Comparison of ENCODE assay signal across 25 cellular contexts in genomic region chr12:89702503-89702902, GRCh38.
"Had no signal": no experiment of that assay in that cellular context is flagged by ENCODE, and none has a peak within 500 bp of the region (broad histone marks: within the 10 kb centered on the region; RNA-seq: fewer than 3 reads in every experiment).

No MANE protein-coding gene starts in this region.

- ATAC-seq: activated CD4-positive, alpha-beta T cell treated with anti-CD3 and anti-CD28 coated beads for 36 hours; activated CD8-positive, alpha-beta memory T cell treated with anti-CD3 and anti-CD28 coated beads, Interleukin-2, amount 10 ng/mL, durations not matched to agents 7 days and 5 days; activated T-helper 17 cell treated with anti-CD3 and anti-CD28 coated beads, Interleukin-2, amount 50 U/mL, for 72 hours; left lobe of liver; psoas muscle; right cardiac atrium; WTC11 had no signal

- FAIRE-seq: small intestine had no signal

- H3K36me3 ChIP-seq: cardiac muscle cell, esophagus squamous epithelium, tibial nerve, uterus had no signal

- H3K36me3 Mint-ChIP-seq: WTC11 had no signal

- H3K27me3 Mint-ChIP-seq: activated CD4-positive, alpha-beta memory T cell treated with anti-CD3 and anti-CD28 coated beads, Interleukin-2, amount 10 ng/mL, durations not matched to agents 7 days and 5 days; activated CD4-positive, alpha-beta T cell treated with anti-CD3 and anti-CD28 coated beads for 36 hours; activated CD8-positive, alpha-beta memory T cell treated with anti-CD3 and anti-CD28 coated beads, Interleukin-2, amount 10 ng/mL, durations not matched to agents 7 days and 5 days; activated naive CD8-positive, alpha-beta T cell treated with anti-CD3 and anti-CD28 coated beads, Interleukin-2, amount 10 ng/mL, durations not matched to agents 7 days and 5 days; activated T-helper 17 cell treated with anti-CD3 and anti-CD28 coated beads, Interleukin-2, amount 50 U/mL, for 72 hours; stimulated activated naive CD8-positive, alpha-beta T cell treated with anti-CD3 and anti-CD28 coated beads, Interleukin-15, Interleukin-2, amounts not matched to agents 100 ng/mL and 50 ng/mL, for 24 hours had no signal

- H3K4me1 ChIP-seq: uterus had no signal

- H3K27ac Mint-ChIP-seq: activated CD4-positive, alpha-beta memory T cell treated with anti-CD3 and anti-CD28 coated beads, Interleukin-2, amount 10 ng/mL, durations not matched to agents 7 days and 5 days; activated CD4-positive, alpha-beta T cell treated with anti-CD3 and anti-CD28 coated beads for 36 hours; activated CD8-positive, alpha-beta memory T cell treated with anti-CD3 and anti-CD28 coated beads, Interleukin-2, amount 10 ng/mL, durations not matched to agents 7 days and 5 days; activated naive CD8-positive, alpha-beta T cell treated with anti-CD3 and anti-CD28 coated beads, Interleukin-2, amount 10 ng/mL, durations not matched to agents 7 days and 5 days; activated T-helper 17 cell treated with anti-CD3 and anti-CD28 coated beads, Interleukin-2, amount 50 U/mL, for 72 hours; stimulated activated naive CD8-positive, alpha-beta T cell treated with anti-CD3 and anti-CD28 coated beads, Interleukin-15, Interleukin-2, amounts not matched to agents 100 ng/mL and 50 ng/mL, for 24 hours; T-helper 2 cell treated with Interferon-gamma antibody and Interleukin-4, amounts not matched to agents 5 μg/mL and 100 μg/mL, for 36 hours; WTC11 had no signal

- H3K27me3 ChIP-seq: cardiac muscle cell, esophagus squamous epithelium, tibial nerve, uterus had no signal

- H3K4me3 Mint-ChIP-seq: activated CD4-positive, alpha-beta memory T cell treated with anti-CD3 and anti-CD28 coated beads, Interleukin-2, amount 10 ng/mL, durations not matched to agents 7 days and 5 days; activated CD4-positive, alpha-beta T cell treated with anti-CD3 and anti-CD28 coated beads for 36 hours; activated CD8-positive, alpha-beta memory T cell treated with anti-CD3 and anti-CD28 coated beads, Interleukin-2, amount 10 ng/mL, durations not matched to agents 7 days and 5 days; activated naive CD8-positive, alpha-beta T cell treated with anti-CD3 and anti-CD28 coated beads, Interleukin-2, amount 10 ng/mL, durations not matched to agents 7 days and 5 days; activated T-helper 17 cell treated with anti-CD3 and anti-CD28 coated beads, Interleukin-2, amount 50 U/mL, for 72 hours; neural crest cell; stimulated activated naive CD8-positive, alpha-beta T cell treated with anti-CD3 and anti-CD28 coated beads, Interleukin-15, Interleukin-2, amounts not matched to agents 100 ng/mL and 50 ng/mL, for 24 hours; T-helper 2 cell treated with Interferon-gamma antibody and Interleukin-4, amounts not matched to agents 5 μg/mL and 100 μg/mL, for 36 hours; WTC11 had no signal

- H3K9me3 Mint-ChIP-seq: activated CD4-positive, alpha-beta memory T cell treated with anti-CD3 and anti-CD28 coated beads, Interleukin-2, amount 10 ng/mL, durations not matched to agents 7 days and 5 days; activated naive CD8-positive, alpha-beta T cell treated with anti-CD3 and anti-CD28 coated beads, Interleukin-2, amount 10 ng/mL, durations not matched to agents 7 days and 5 days; activated T-helper 17 cell treated with anti-CD3 and anti-CD28 coated beads, Interleukin-2, amount 50 U/mL, for 72 hours; neural crest cell; stimulated activated naive CD8-positive, alpha-beta T cell treated with anti-CD3 and anti-CD28 coated beads, Interleukin-15, Interleukin-2, amounts not matched to agents 100 ng/mL and 50 ng/mL, for 24 hours; T-helper 2 cell treated with Interferon-gamma antibody and Interleukin-4, amounts not matched to agents 5 μg/mL and 100 μg/mL, for 36 hours; WTC11 had no signal

- H3K4me3 ChIP-seq: cardiac muscle cell, esophagus squamous epithelium, lung, psoas muscle, tibial nerve, uterus had no signal

- DNase-seq: activated CD4-positive, alpha-beta memory T cell treated with anti-CD3 and anti-CD28 coated beads, Interleukin-2, amount 10 ng/mL, durations not matched to agents 7 days and 5 days; activated CD4-positive, alpha-beta T cell treated with anti-CD3 and anti-CD28 coated beads for 36 hours; activated CD8-positive, alpha-beta memory T cell treated with anti-CD3 and anti-CD28 coated beads, Interleukin-2, amount 10 ng/mL, durations not matched to agents 7 days and 5 days; activated naive CD4-positive, alpha-beta T cell; activated naive CD8-positive, alpha-beta T cell treated with anti-CD3 and anti-CD28 coated beads, Interleukin-2, amount 10 ng/mL, durations not matched to agents 7 days and 5 days; activated T-cell treated with anti-CD3 and anti-CD28 coated beads, Interleukin-2, amount 50 U/mL, for 1 hour; amygdala; dermis blood vessel endothelial cell; effector memory CD4-positive, alpha-beta T cell; esophagus squamous epithelium; psoas muscle; right cardiac atrium; small intestine; stimulated activated CD4-positive, alpha-beta T cell treated with anti-CD3 and anti-CD28 coated beads, Interleukin-15, amount 100 ng/mL, for 24 hours; stimulated activated CD4-positive, alpha-beta T cell treated with anti-CD3 and anti-CD28 coated beads, Interleukin-2, amount 100 ng/mL, for 48 hours; uterus had no signal

- H3K27ac ChIP-seq: cardiac muscle cell, esophagus squamous epithelium, psoas muscle, tibial nerve, uterus had no signal

- H3K9me3 ChIP-seq: esophagus squamous epithelium, psoas muscle, tibial nerve, uterus had no signal
